In genomic region chr22:21031545-21032036, GRCh38 we compare ENCODE assay signal across 15 cellular contexts. TPM values are rescaled to one million over a fixed set of nuclear protein-coding genes. Genes with fewer than 3 reads are reported as not detected.
A peak's percentile ranks its signal among the peaks of the same experiment; 100 is the strongest.
DNase-seq lines count a peak whose midpoint lies in the region; ATAC-seq and TF ChIP-seq lines count a peak whose summit lies in the region.
"Had no signal": no experiment of that assay in that cellular context is flagged by ENCODE, and none has a peak within 500 bp of the region (broad histone marks: within the 10 kb centered on the region; RNA-seq: fewer than 3 reads in every experiment).

No MANE protein-coding gene starts in this region.

- WGBS in suprapubic skin: 84% methylated on average over 12 of the region's 18 CpGs

- no peaks in the 10 kb centered on the region for H3K36me3 Mint-ChIP-seq in GM23338 (ENCODE audit: low read depth)
- peaks cover 2% of the 10 kb centered on the region for H3K36me3 Mint-ChIP-seq in central memory CD8-positive, alpha-beta T cell (ENCODE audit: insufficient read depth)

- H3K9me2 ChIP-seq in GM23338 (ENCODE audit: insufficient read depth): no peaks in the 10 kb centered on the region

- no peaks in the 10 kb centered on the region for H4K20me1 ChIP-seq in GM23338 (replicated peaks; ENCODE audit: insufficient read depth)

- H3K79me2 ChIP-seq in GM23338 (replicated peaks; ENCODE audit: insufficient read depth): no peaks in the 10 kb centered on the region

- H3K4me1 ChIP-seq in GM23338 (ENCODE audit: insufficient read depth) (peaks cover 3% of the 10 kb centered on the region; the same call in 1 of the 2 replicates), lower lobe of right lung (peaks cover 13% of the 10 kb centered on the region), suprapubic skin (peaks cover 13% of the 10 kb centered on the region)

- H3K9me3 ChIP-seq in lower lobe of right lung (no peaks in the 10 kb centered on the region), suprapubic skin (no peaks in the 10 kb centered on the region)
- H3K9me3 ChIP-seq: heart left ventricle, tibial artery had no signal

- DNase-seq in GM23338 (ENCODE audit: low spot score): no peak
- no peak for DNase-seq in central memory CD8-positive, alpha-beta T cell (ENCODE audit: low spot score in 2 of 2)
- no peak for DNase-seq in lower lobe of right lung
- DNase-seq in suprapubic skin (ENCODE audit: low spot score in 2 of 2): no peak
- no peak for DNase-seq in NCI-H2029 (lab: John Stamatoyannopoulos, UW)
- DNase-seq in activated gamma-delta T cell (lab: John Stamatoyannopoulos, UW): no peak
- DNase-seq: left cardiac atrium, NCI-H82, tibial artery had no signal

- no peaks in the 10 kb centered on the region for H3F3A ChIP-seq in GM23338 (replicated peaks; ENCODE audit: low read depth)

- ATAC-seq in GM23338 (no peak), lower lobe of right lung (peak in 1 of 2 donors; percentile 2), HG03280 (IDR thresholded peaks at IDR 0.05; ENCODE audit: unreplicated experiment) (no peak)
- ATAC-seq in central memory CD8-positive, alpha-beta T cell (replicated peaks; ENCODE audit: extremely low read depth, poor library complexity, severe bottlenecking): no peak

- TF ChIP-seq EP300 in suprapubic skin (IDR thresholded peaks at IDR 0.05): no peak

- no peaks in the 10 kb centered on the region for H3K36me3 ChIP-seq in GM23338 (ENCODE audit: insufficient read depth)
- no peaks in the 10 kb centered on the region for H3K36me3 ChIP-seq in lower lobe of right lung
- H3K36me3 ChIP-seq in suprapubic skin: no peaks in the 10 kb centered on the region
- H3K36me3 ChIP-seq: heart left ventricle, tibial artery had no signal

- intact Hi-C loops in lower lobe of right lung (cut with DNase I): no loop called here

- H3K4me3 ChIP-seq in GM23338 (peak overlapping the region; percentile 76), lower lobe of right lung (peak overlapping the region; percentile 46), suprapubic skin (peak overlapping the region; percentile 42)

- H2AFZ ChIP-seq in GM23338: peak overlapping the region; percentile 100

- no peaks in the 10 kb centered on the region; the same call in 2 of the 3 replicates for H3K9me3 Mint-ChIP-seq in GM23338
- H3K9me3 Mint-ChIP-seq in central memory CD8-positive, alpha-beta T cell: no peaks in the 10 kb centered on the region
- H3K9me3 Mint-ChIP-seq: activated naive CD4-positive, alpha-beta T cell treated with anti-CD3 and anti-CD28 coated beads, Interleukin-2, amount 50 U/mL, for 72 hours; T-helper 1 cell treated with Interleukin-12 subunit alpha and Interleukin-12 subunit beta and Interleukin-4 antibody, amounts not matched to agents 30 μg/mL and 1 μg/mL, for 36 hours had no signal

- TF ChIP-seq CTCF in GM23338 (conservative IDR thresholded peaks at IDR 0.05; ENCODE audit: low read depth in 2 of 2) (no peak), lower lobe of right lung (IDR thresholded peaks at IDR 0.05) (no peak), suprapubic skin (IDR thresholded peaks at IDR 0.05) (no peak)

- H3K27me3 Mint-ChIP-seq in GM23338 (ENCODE audit: insufficient read depth, low read depth, poor library complexity): peaks cover 34% of the 10 kb centered on the region
- peaks cover 48% of the 10 kb centered on the region for H3K27me3 Mint-ChIP-seq in central memory CD8-positive, alpha-beta T cell

- H3K27ac ChIP-seq in GM23338 (ENCODE audit: low read depth): no peak overlapping the region
- no peak overlapping the region for H3K27ac ChIP-seq in lower lobe of right lung
- no peak overlapping the region for H3K27ac ChIP-seq in suprapubic skin
- H3K27ac ChIP-seq: heart left ventricle, tibial artery had no signal

- H3K27ac Mint-ChIP-seq in GM23338: no peak overlapping the region
- no peak overlapping the region for H3K27ac Mint-ChIP-seq in central memory CD8-positive, alpha-beta T cell (ENCODE audit: low read depth)
- H3K27ac Mint-ChIP-seq: activated naive CD4-positive, alpha-beta T cell treated with anti-CD3 and anti-CD28 coated beads, Interleukin-2, amount 50 U/mL, for 72 hours; T-helper 1 cell treated with Interleukin-12 subunit alpha and Interleukin-12 subunit beta and Interleukin-4 antibody, amounts not matched to agents 30 μg/mL and 1 μg/mL, for 36 hours had no signal

- H3K4me2 ChIP-seq in GM23338: peak overlapping the region; percentile 90

- peaks cover 26% of the 10 kb centered on the region for H3K27me3 ChIP-seq in GM23338 (ENCODE audit: insufficient read depth)
- H3K27me3 ChIP-seq in lower lobe of right lung (ENCODE audit: low read depth): peaks cover 33% of the 10 kb centered on the region
- peaks cover 33% of the 10 kb centered on the region for H3K27me3 ChIP-seq in suprapubic skin

- H3K4me1 Mint-ChIP-seq in GM23338: peaks cover 8% of the 10 kb centered on the region
- peaks cover 7% of the 10 kb centered on the region for H3K4me1 Mint-ChIP-seq in central memory CD8-positive, alpha-beta T cell

- TF ChIP-seq POLR2A in suprapubic skin (IDR thresholded peaks at IDR 0.05): no peak

- H3K4me3 Mint-ChIP-seq in GM23338: peak overlapping the region; percentile 77
- peak overlapping the region; percentile 27 for H3K4me3 Mint-ChIP-seq in central memory CD8-positive, alpha-beta T cell
- H3K4me3 Mint-ChIP-seq: T-helper 1 cell treated with Interleukin-12 subunit alpha and Interleukin-12 subunit beta and Interleukin-4 antibody, amounts not matched to agents 30 μg/mL and 1 μg/mL, for 36 hours had no signal

RNA-seq across cellular contexts. Expression of gene SLC7A4, which starts 0.8 kb away (rescaled TPM):
- total RNA-seq in GM23338 (2014; rRNA removed; shearing (Covaris generic)): 0.07 and 0.16 TPM in 2 replicates
- 0.09 and 0.44 TPM in 2 replicates for polyA plus RNA-seq in GM23338 (2016; fragmentation: Nextera tagmentation; extraction: Ambion mirVana)
- total RNA-seq in lower lobe of right lung (0.47 TPM), suprapubic skin (1 to 10 TPM in 3 of 4 donors, under 1 TPM in 1; 0.48 to 2.2 (median 1.6) TPM)
- total RNA-seq: activated naive CD4-positive, alpha-beta T cell treated with anti-CD3 and anti-CD28 coated beads, Interleukin-2, amount 50 U/mL, for 72 hours; cardiac septum; pulmonary artery endothelial cell had no signal
- polyA plus RNA-seq: heart left ventricle had no signal

RNA-seq across cellular contexts. Expression of gene LRRC74B, which starts 14.2 kb away (rescaled TPM):
- not detected in 2 replicates for total RNA-seq in GM23338 (2014; rRNA removed; shearing (Covaris generic))
- polyA plus RNA-seq in GM23338 (2016; fragmentation: Nextera tagmentation; extraction: Ambion mirVana): not detected in 2 replicates
- total RNA-seq in lower lobe of right lung (3.6 TPM), suprapubic skin (not detected)
- total RNA-seq: activated naive CD4-positive, alpha-beta T cell treated with anti-CD3 and anti-CD28 coated beads, Interleukin-2, amount 50 U/mL, for 72 hours; cardiac septum; heart left ventricle; left cardiac atrium; pulmonary artery endothelial cell had no signal
- polyA plus RNA-seq: heart left ventricle had no signal

RNA-seq across cellular contexts. Expression of gene P2RX6, which starts 16.6 kb away (rescaled TPM):
- not detected in 2 replicates for total RNA-seq in GM23338 (2014; rRNA removed; shearing (Covaris generic))
- polyA plus RNA-seq in GM23338 (2016; fragmentation: Nextera tagmentation; extraction: Ambion mirVana): not detected in 2 replicates
- total RNA-seq in lower lobe of right lung (2.1 TPM), suprapubic skin (1 to 10 TPM in 3 of 4 donors, under 1 TPM in 1; 0.21 to 3.1 (median 1.0) TPM)

RNA-seq across cellular contexts. Expression of gene THAP7, which starts 29.7 kb away (rescaled TPM):
- 25.9 and 38.8 TPM in 2 replicates for total RNA-seq in GM23338 (2014; rRNA removed; shearing (Covaris generic))
- 20.4 and 21.8 TPM in 2 replicates for polyA plus RNA-seq in GM23338 (2016; fragmentation: Nextera tagmentation; extraction: Ambion mirVana)
- total RNA-seq in lower lobe of right lung (24.3 TPM), suprapubic skin (10 to 100 TPM; 33.9 to 57.0 (median 37.4) TPM)

RNA-seq across cellular contexts. Expression of gene LZTR1, which starts 49.5 kb away (rescaled TPM):
- 39.9 and 41.1 TPM in 2 replicates for total RNA-seq in GM23338 (2014; rRNA removed; shearing (Covaris generic))
- 7.7 and 9.2 TPM in 2 replicates for polyA plus RNA-seq in GM23338 (2016; fragmentation: Nextera tagmentation; extraction: Ambion mirVana)
- total RNA-seq in lower lobe of right lung (51.6 TPM), suprapubic skin (10 to 100 TPM; 29.3 to 75.6 (median 46.9) TPM)
